In the genomic region with DNA sequence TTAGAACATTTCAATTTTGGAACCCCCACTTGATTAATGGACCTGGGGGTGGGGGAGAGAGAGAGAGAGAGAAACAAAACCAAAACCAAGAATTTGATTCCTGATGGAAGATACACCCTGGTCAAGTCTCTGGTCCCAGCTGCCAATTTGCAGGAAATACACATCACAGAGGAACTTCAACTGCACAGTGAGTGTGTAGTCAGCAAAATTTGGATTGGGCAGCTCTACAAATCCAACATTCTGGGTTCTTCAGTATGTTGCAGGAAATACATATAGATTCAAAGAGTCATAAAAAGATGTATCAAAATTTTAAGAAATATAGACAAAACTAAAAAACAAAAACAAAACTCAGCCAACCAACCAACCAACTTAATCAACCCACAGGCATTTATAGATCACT, we compare ENCODE assay signal across 30 cellular contexts. TPM values are rescaled to one million over a fixed set of nuclear protein-coding genes. Genes with fewer than 3 reads are reported as not detected.
"Had no signal": no experiment of that assay in that cellular context is flagged by ENCODE, and none has a peak within 500 bp of the region (broad histone marks: within the 10 kb centered on the region; RNA-seq: fewer than 3 reads in every experiment).

No MANE protein-coding gene starts in this region.

- FAIRE-seq: colon, endometrium, endothelial cell of umbilical vein, frontal cortex had no signal

- H3K27ac Mint-ChIP-seq: dendritic cell treated with granulocyte-macrophage colony-stimulating factor and Interleukin-4, amounts not matched to agents 40 ng/mL and 50 ng/mL, for 4 days; effector memory CD8-positive, alpha-beta T cell; endodermal cell had no signal

- H3K36me3 ChIP-seq: colonic mucosa, esophagus muscularis mucosa, esophagus squamous epithelium, gastrocnemius medialis, gastroesophageal sphincter, heart left ventricle, heart right ventricle had no signal

- H3K9me3 ChIP-seq: colonic mucosa, esophagus squamous epithelium, gastrocnemius medialis had no signal

- DNase-seq: colonic mucosa; cortex of kidney; dermis blood vessel endothelial cell; dorsolateral prefrontal cortex; effector CD4-positive, alpha-beta T cell; effector CD8-positive, alpha-beta T cell; effector memory CD4-positive, alpha-beta T cell; effector memory CD8-positive, alpha-beta T cell; endodermal cell; erythroblast; esophagus squamous epithelium; foreskin fibroblast; foreskin keratinocyte; foreskin melanocyte; gastrocnemius medialis; glutamatergic neuron; head of caudate nucleus; heart left ventricle; heart right ventricle had no signal

- H3K9me3 Mint-ChIP-seq: effector memory CD8-positive, alpha-beta T cell had no signal

- ATAC-seq: effector memory CD8-positive, alpha-beta T cell; esophagus mucosa; foreskin keratinocyte; gastrocnemius medialis; gastroesophageal sphincter; heart left ventricle; heart right ventricle had no signal

- H3K4me1 Mint-ChIP-seq: endodermal cell had no signal

- H3K4me1 ChIP-seq: colonic mucosa, esophagus muscularis mucosa, esophagus squamous epithelium, foreskin keratinocyte, gastrocnemius medialis, gastroesophageal sphincter, heart left ventricle, heart right ventricle had no signal

- H3K4me3 ChIP-seq: colonic mucosa, coronary artery, dorsolateral prefrontal cortex, esophagus muscularis mucosa, esophagus squamous epithelium, gastrocnemius medialis, gastroesophageal sphincter, heart left ventricle, heart right ventricle had no signal

- H3K27me3 ChIP-seq: colonic mucosa, dorsolateral prefrontal cortex, esophagus muscularis mucosa, gastroesophageal sphincter, heart left ventricle had no signal

- H3K27ac ChIP-seq: colonic mucosa, coronary artery, dorsolateral prefrontal cortex, epithelial cell of prostate, esophagus muscularis mucosa, esophagus squamous epithelium, foreskin keratinocyte, gastrocnemius medialis, gastroesophageal sphincter, heart left ventricle, heart right ventricle had no signal

- H3K4me3 Mint-ChIP-seq: dendritic cell treated with granulocyte-macrophage colony-stimulating factor and Interleukin-4, amounts not matched to agents 40 ng/mL and 50 ng/mL, for 4 days; effector memory CD8-positive, alpha-beta T cell; endodermal cell had no signal

RNA-seq across cellular contexts. Expression of gene DNAH10, which starts 17.4 kb away (rescaled TPM):
- total RNA-seq: dermis blood vessel endothelial cell, esophagus squamous epithelium, gastroesophageal sphincter, glomerular endothelial cell had no signal
